11 cellular contexts compared by ENCODE assay signal in the genomic region with DNA sequence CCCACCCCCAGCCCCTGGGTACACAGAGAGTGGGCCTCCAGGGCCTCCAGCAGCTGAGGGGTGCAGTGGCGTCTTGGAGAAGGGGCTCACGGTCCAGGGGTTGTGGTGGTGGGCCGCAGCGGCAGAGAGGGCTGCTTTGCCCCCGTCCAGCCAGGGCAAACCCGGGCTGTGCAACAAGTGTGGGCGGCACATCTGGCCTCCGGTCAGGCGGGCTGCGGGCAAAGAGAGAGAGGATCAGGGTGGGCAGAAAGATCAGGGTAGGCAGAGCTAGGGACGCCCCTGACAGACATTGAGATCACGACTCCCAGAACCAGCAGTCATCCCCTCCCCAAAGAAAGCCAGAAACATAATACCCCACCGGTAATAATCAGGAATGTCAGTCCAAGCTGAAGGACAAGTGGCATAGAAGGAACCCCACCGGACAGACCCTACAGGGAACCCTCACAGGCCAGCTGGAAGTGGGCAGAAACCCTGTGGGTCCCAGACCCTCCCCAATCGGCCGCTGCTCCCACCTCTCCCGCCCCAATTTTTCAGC. TPM values are rescaled to one million over a fixed set of nuclear protein-coding genes. Genes with fewer than 3 reads are reported as not detected.
DNase-seq lines count a peak whose midpoint lies in the region; ATAC-seq, FAIRE-seq and TF ChIP-seq lines count a peak whose summit lies in the region.
"Had no signal": no experiment of that assay in that cellular context is flagged by ENCODE, and none has a peak within 500 bp of the region (broad histone marks: within the 10 kb centered on the region; RNA-seq: fewer than 3 reads in every experiment).

No MANE protein-coding gene starts in this region.

- peaks cover 64% of the 10 kb centered on the region for H3K36me3 ChIP-seq in SJSA1
- peaks cover 2% of the 10 kb centered on the region for H3K36me3 ChIP-seq in fibroblast of lung (ENCODE audit: control insufficient read depth, insufficient read depth, low read length)
- H3K36me3 ChIP-seq in prostate gland, result peaks cover 0 to 4% of the 10 kb centered on the region in 2 donors

- no peaks in the 10 kb centered on the region for H3K9me3 Mint-ChIP-seq in Calu3 (ENCODE audit: low read depth, unreplicated experiment)

- peaks cover 43% of the 10 kb centered on the region for H3K36me3 Mint-ChIP-seq in Calu3 (ENCODE audit: insufficient read depth, unreplicated experiment)

- ATAC-seq in GM18505 (IDR thresholded peaks at IDR 0.05; ENCODE audit: unreplicated experiment) (no peak), HG02678 (IDR thresholded peaks at IDR 0.05; ENCODE audit: unreplicated experiment) (no peak)

- CTCF ChIA-PET in Calu3 (lab: Charles Lee), result interaction anchor here (0.6 kb wide), 1 partner anchor 28 kb away, joined by 3 read pairs; no protein-coding TSS in a partner anchor

- no peak for TF ChIP-seq POLR2A in prostate gland (IDR thresholded peaks at IDR 0.05)
- TF ChIP-seq POLR2A in H54 (IDR thresholded peaks at IDR 0.05; ENCODE audit: low read depth, low read length), result no peak
- TF ChIP-seq POLR2A in GM18505 (IDR thresholded peaks at IDR 0.05; ENCODE audit: borderline replicate concordance, extremely low read depth, insufficient read depth, insufficient read length), result no peak

- no peaks in the 10 kb centered on the region for H3K27me3 ChIP-seq in SJSA1 (replicated peaks)
- peaks cover 24% of the 10 kb centered on the region for H3K27me3 ChIP-seq in fibroblast of lung (ENCODE audit: control insufficient read depth, insufficient read depth, low read length)
- no peaks in the 10 kb centered on the region for H3K27me3 ChIP-seq in prostate gland (replicated peaks; ENCODE audit: insufficient read depth)

- DNase-seq in Calu3 (no peak), SJSA1 (ENCODE audit: low read depth in 1 of 2, low spot score in 2 of 2) (no peak), fibroblast of lung (ENCODE audit: low read depth in 2 of 2) (no peak), prostate gland (ENCODE audit: low spot score) (no peak), H54 (ENCODE audit: insufficient read length, low spot score) (no peak), OCI-M2 (lab: John Stamatoyannopoulos, UW; ENCODE audit: unreplicated experiment) (no peak)
- DNase-seq: activated gamma-delta T cell had no signal

- peak overlapping the region; percentile 96 for H3K4me3 Mint-ChIP-seq in Calu3 (ENCODE audit: low read depth, unreplicated experiment)

- no peak for TF ChIP-seq CTCF in Calu3 (IDR thresholded peaks at IDR 0.05; ENCODE audit: unreplicated experiment)
- TF ChIP-seq CTCF in fibroblast of lung (conservative IDR thresholded peaks at IDR 0.05 in 1 of 2, IDR thresholded peaks at IDR 0.05 in 1 of 2; ENCODE audit: low read depth in 1 of 2, low read length in 2 of 2), result no peak
- no peak for TF ChIP-seq CTCF in prostate gland (IDR thresholded peaks at IDR 0.05)

- peaks cover 9% of the 10 kb centered on the region for H3K27me3 Mint-ChIP-seq in Calu3 (ENCODE audit: unreplicated experiment)

- no peaks in the 10 kb centered on the region for H4K20me1 ChIP-seq in fibroblast of lung (ENCODE audit: control insufficient read depth, extremely low read depth, insufficient read depth, low read length)

- H3K9me3 ChIP-seq in SJSA1 (replicated peaks), result peaks cover 2% of the 10 kb centered on the region
- no peaks in the 10 kb centered on the region for H3K9me3 ChIP-seq in fibroblast of lung (ENCODE audit: control insufficient read depth, insufficient read depth, low read depth, low read length)
- H3K9me3 ChIP-seq in prostate gland, result no peaks in the 10 kb centered on the region

- H2AFZ ChIP-seq in fibroblast of lung (ENCODE audit: low read length), result no peak overlapping the region

- no TSS peak for BruUV-seq in Calu3 (replicated peaks; lab: Mats Ljungman, UMichigan)

- no peak for FAIRE-seq in H54 (lab: Jason Lieb, UNC)
- FAIRE-seq: GM18507 had no signal

- H3K27ac Mint-ChIP-seq in Calu3 (ENCODE audit: unreplicated experiment), result peak overlapping the region; percentile 66

- no peaks in the 10 kb centered on the region for H3K4me1 Mint-ChIP-seq in Calu3 (ENCODE audit: low read depth, unreplicated experiment)

- 7% methylated on average over 17 of the region's 17 CpGs for WGBS in prostate gland

- peak overlapping the region; percentile 64 for H3K9ac ChIP-seq in fibroblast of lung (ENCODE audit: insufficient read depth, low read length)

- H3K4me1 ChIP-seq in SJSA1 (replicated peaks) (peaks cover 62% of the 10 kb centered on the region), fibroblast of lung (ENCODE audit: control insufficient read depth, extremely low read depth, insufficient read depth, low read length) (peaks cover 21% of the 10 kb centered on the region), prostate gland (replicated peaks) (peaks cover 16% of the 10 kb centered on the region)

- peaks cover 19% of the 10 kb centered on the region for H3K79me2 ChIP-seq in fibroblast of lung (ENCODE audit: control insufficient read depth, insufficient read depth, low read length)

- H3K4me3 ChIP-seq in SJSA1 (peak overlapping the region; percentile 84), fibroblast of lung (replicated peaks in 1 of 4; ENCODE audit: control extremely low read depth in 1 of 4, insufficient read depth in 1 of 4, low read depth in 3 of 4, low read length in 4 of 4) (peak overlapping the region in 3 of 4 experiments; percentile 29 to 76 (median 59)), prostate gland (peak overlapping the region; percentile 85 to 93)

- intact Hi-C loops in Calu3 (cut with micrococcal nuclease; ENCODE audit: unreplicated experiment), result no loop called here
- intact Hi-C loops in prostate gland (cut with DNase I), result no loop called here

- H3K4me2 ChIP-seq in fibroblast of lung (ENCODE audit: extremely low read depth, insufficient read depth, low read length), result peak overlapping the region; percentile 87

- H3K27ac ChIP-seq in SJSA1 (no peak overlapping the region), fibroblast of lung (ENCODE audit: insufficient read depth, low read length) (peak overlapping the region; percentile 30), prostate gland (peak overlapping the region; percentile 99)

RNA-seq across cellular contexts. Expression of a gene that starts 6.8 kb away (rescaled TPM):
- total RNA-seq in Calu3 (2022) (9.6 and 13.6 TPM in 2 replicates), fibroblast of lung (0.51 and 0.83 TPM in 2 replicates), prostate gland (100 to 1,000 TPM; 181 to 275 TPM)
- 14.9 and 15.5 TPM in 2 replicates for total RNA-seq in SJSA1 (2014; rRNA removed; shearing (Covaris generic))
- polyA plus RNA-seq in fibroblast of lung, result 3.2 and 4.0 TPM in 2 replicates
- polyA plus RNA-seq in fibroblast of lung (2012), result 6.2 and 9.3 TPM in 2 replicates
- 4.3 and 4.9 TPM in 2 replicates for polyA minus RNA-seq in fibroblast of lung (ENCODE audit: low replicate concordance)

RNA-seq across cellular contexts. Expression of a gene that starts 19.5 kb away (rescaled TPM):
- total RNA-seq in Calu3 (2022) (not detected in 2 replicates), fibroblast of lung (not detected in 2 replicates), prostate gland (1 to 10 TPM in 1 of 2 donors, not detected in 1; 3.2 TPM)
- not detected in 2 replicates for total RNA-seq in SJSA1 (2014; rRNA removed; shearing (Covaris generic))
- not detected in 2 replicates for polyA plus RNA-seq in fibroblast of lung
- polyA plus RNA-seq in fibroblast of lung (2012), result not detected in 2 replicates
- not detected in 2 replicates for polyA minus RNA-seq in fibroblast of lung (ENCODE audit: low replicate concordance)
- total RNA-seq: subcutaneous adipose tissue had no signal

Comparison
In these comparisons a context has a peak if more than half of its experiments do, and no peak if none do; other contexts are left out.
1. RNA of a gene that starts 6.8 kb away (total RNA-seq): 181 to 275 TPM in prostate gland; 14.9 to 15.5 TPM in SJSA1, 9.6 to 13.6 TPM in Calu3 and 0.51 to 0.83 TPM in fibroblast of lung; every median in the first group is over 10 times any median in the second.
2. Peak in every context shown above with its lines, with median percentiles within 50 percentile points of each other: H3K4me3 ChIP-seq.